In the genomic region with DNA sequence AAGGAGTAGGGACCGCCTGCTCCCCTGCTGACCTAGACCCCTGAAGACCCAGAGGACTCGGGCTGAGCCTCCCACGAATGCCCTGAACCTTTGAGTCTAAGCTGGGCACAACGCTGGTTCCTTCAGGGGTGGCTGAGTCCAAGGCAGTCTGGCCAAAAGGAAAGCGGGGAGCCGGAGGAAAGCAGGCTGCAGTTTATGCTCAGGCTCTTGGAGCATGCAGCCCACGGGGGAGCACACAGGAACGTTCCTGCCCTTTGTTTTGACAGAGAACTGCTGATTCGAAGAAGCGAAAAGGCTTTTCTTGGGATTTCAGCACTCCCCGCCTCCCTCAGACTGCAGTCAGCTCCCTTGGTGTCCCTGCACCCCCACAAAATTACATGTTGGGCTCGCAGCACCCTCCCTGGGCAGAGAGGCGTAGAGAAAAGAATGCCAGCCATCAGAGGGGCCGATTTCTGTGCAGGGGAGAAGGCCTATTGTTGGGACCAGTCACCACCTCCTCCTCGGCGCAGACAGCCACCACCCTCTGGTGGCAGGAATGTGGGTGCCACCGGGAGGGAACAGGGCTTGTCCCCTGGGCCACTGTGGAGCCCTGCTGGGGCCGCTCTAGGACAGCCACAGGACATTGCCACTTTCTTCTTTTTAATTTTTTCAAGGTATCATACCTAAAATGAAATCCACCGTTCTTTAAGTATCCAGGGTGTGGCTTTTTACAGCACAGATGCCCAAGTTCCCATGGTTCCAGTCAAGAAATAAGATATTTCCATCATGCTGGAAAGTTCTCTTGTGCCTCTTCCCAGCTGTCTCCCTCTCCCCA, we compare ENCODE assay signal across 1 cellular context.
TF ChIP-seq lines count a peak whose summit lies in the region.

No MANE protein-coding gene starts in this region.

TF ChIP-seq in HepG2, 621 proteins besides CTCF, POLR2A, EP300 and RAD21 (continued from another document and continues in another):
- TF ChIP-seq RFXAP (CRISPR knock-in tag; IDR thresholded peaks at IDR 0.05; ENCODE audit: borderline replicate concordance), result peak; percentile 40; the same call in 1 of the 2 replicates
- TF ChIP-seq, protein P1, sequence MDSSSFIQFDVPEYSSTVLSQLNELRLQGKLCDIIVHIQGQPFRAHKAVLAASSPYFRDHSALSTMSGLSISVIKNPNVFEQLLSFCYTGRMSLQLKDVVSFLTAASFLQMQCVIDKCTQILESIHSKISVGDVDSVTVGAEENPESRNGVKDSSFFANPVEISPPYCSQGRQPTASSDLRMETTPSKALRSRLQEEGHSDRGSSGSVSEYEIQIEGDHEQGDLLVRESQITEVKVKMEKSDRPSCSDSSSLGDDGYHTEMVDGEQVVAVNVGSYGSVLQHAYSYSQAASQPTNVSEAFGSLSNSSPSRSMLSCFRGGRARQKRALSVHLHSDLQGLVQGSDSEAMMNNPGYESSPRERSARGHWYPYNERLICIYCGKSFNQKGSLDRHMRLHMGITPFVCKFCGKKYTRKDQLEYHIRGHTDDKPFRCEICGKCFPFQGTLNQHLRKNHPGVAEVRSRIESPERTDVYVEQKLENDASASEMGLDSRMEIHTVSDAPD (CRISPR knock-in tag; IDR thresholded peaks at IDR 0.05), result 0 out of 2 replicates have a peak, but pooled peaks have one; percentile 39
- 0 out of 2 replicates have a peak, but pooled peaks have one; percentile 44 for TF ChIP-seq RBAK (CRISPR knock-in tag; IDR thresholded peaks at IDR 0.05)
- 0 out of 2 replicates have a peak, but pooled peaks have one; percentile 37 for TF ChIP-seq ZNF292 (CRISPR knock-in tag; IDR thresholded peaks at IDR 0.05; ENCODE audit: borderline replicate concordance, low read depth)
- TF ChIP-seq, protein P2, sequence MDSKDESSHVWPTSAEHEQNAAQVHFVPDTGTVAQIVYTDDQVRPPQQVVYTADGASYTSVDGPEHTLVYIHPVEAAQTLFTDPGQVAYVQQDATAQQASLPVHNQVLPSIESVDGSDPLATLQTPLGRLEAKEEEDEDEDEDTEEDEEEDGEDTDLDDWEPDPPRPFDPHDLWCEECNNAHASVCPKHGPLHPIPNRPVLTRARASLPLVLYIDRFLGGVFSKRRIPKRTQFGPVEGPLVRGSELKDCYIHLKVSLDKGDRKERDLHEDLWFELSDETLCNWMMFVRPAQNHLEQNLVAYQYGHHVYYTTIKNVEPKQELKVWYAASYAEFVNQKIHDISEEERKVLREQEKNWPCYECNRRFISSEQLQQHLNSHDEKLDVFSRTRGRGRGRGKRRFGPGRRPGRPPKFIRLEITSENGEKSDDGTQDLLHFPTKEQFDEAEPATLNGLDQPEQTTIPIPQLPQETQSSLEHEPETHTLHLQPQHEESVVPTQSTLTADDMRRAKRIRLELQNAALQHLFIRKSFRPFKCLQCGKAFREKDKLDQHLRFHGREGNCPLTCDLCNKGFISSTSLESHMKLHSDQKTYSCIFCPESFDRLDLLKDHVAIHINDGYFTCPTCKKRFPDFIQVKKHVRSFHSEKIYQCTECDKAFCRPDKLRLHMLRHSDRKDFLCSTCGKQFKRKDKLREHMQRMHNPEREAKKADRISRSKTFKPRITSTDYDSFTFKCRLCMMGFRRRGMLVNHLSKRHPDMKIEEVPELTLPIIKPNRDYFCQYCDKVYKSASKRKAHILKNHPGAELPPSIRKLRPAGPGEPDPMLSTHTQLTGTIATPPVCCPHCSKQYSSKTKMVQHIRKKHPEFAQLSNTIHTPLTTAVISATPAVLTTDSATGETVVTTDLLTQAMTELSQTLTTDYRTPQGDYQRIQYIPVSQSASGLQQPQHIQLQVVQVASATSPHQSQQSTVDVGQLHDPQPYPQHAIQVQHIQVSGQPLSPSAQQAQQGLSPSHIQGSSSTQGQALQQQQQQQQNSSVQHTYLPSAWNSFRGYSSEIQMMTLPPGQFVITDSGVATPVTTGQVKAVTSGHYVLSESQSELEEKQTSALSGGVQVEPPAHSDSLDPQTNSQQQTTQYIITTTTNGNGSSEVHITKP (CRISPR knock-in tag; IDR thresholded peaks at IDR 0.05; ENCODE audit: low read depth), result peak; percentile 60; the same call in 1 of the 2 replicates
- TF ChIP-seq SOX5 (CRISPR knock-in tag; IDR thresholded peaks at IDR 0.05; ENCODE audit: borderline replicate concordance), result peak; percentile 70; the same call in 1 of the 2 replicates
- TF ChIP-seq SP1 (IDR thresholded peaks at IDR 0.05), result no peak
- TF ChIP-seq SP1 (CRISPR knock-in tag; IDR thresholded peaks at IDR 0.05), result peak; percentile 42; the same call in 1 of the 2 replicates
- no peak for TF ChIP-seq ZNF672 (CRISPR knock-in tag; IDR thresholded peaks at IDR 0.05)
- TF ChIP-seq, protein P3, sequence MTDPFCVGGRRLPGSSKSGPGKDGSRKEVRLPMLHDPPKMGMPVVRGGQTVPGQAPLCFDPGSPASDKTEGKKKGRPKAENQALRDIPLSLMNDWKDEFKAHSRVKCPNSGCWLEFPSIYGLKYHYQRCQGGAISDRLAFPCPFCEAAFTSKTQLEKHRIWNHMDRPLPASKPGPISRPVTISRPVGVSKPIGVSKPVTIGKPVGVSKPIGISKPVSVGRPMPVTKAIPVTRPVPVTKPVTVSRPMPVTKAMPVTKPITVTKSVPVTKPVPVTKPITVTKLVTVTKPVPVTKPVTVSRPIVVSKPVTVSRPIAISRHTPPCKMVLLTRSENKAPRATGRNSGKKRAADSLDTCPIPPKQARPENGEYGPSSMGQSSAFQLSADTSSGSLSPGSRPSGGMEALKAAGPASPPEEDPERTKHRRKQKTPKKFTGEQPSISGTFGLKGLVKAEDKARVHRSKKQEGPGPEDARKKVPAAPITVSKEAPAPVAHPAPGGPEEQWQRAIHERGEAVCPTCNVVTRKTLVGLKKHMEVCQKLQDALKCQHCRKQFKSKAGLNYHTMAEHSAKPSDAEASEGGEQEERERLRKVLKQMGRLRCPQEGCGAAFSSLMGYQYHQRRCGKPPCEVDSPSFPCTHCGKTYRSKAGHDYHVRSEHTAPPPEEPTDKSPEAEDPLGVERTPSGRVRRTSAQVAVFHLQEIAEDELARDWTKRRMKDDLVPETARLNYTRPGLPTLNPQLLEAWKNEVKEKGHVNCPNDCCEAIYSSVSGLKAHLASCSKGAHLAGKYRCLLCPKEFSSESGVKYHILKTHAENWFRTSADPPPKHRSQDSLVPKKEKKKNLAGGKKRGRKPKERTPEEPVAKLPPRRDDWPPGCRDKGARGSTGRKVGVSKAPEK (CRISPR knock-in tag; IDR thresholded peaks at IDR 0.05; ENCODE audit: borderline replicate concordance), result 0 out of 2 replicates have a peak, but pooled peaks have one; percentile 59
- TF ChIP-seq SMAD3 (CRISPR knock-in tag; IDR thresholded peaks at IDR 0.05), result no peak
- no peak for TF ChIP-seq SPEN (CRISPR knock-in tag; IDR thresholded peaks at IDR 0.05; ENCODE audit: low read depth)
- TF ChIP-seq GATAD2A (CRISPR knock-in tag; IDR thresholded peaks at IDR 0.05), result peak; percentile 77
- peak; percentile 36; the same call in 1 of the 2 replicates for TF ChIP-seq ETV5 (CRISPR knock-in tag; IDR thresholded peaks at IDR 0.05; ENCODE audit: borderline replicate concordance)
- TF ChIP-seq ZNF777 (CRISPR knock-in tag; IDR thresholded peaks at IDR 0.05), result 0 out of 2 replicates have a peak, but pooled peaks have one; percentile 31
- peak; percentile 49; the same call in 1 of the 2 replicates for TF ChIP-seq ZKSCAN8 (CRISPR knock-in tag; IDR thresholded peaks at IDR 0.05; ENCODE audit: borderline replicate concordance)
- no peak for TF ChIP-seq NFE2 (CRISPR knock-in tag; IDR thresholded peaks at IDR 0.05)
- no peak for TF ChIP-seq KMT2B (CRISPR knock-in tag; IDR thresholded peaks at IDR 0.05)
- 0 out of 2 replicates have a peak, but pooled peaks have one; percentile 45 for TF ChIP-seq KDM1A (CRISPR knock-in tag; IDR thresholded peaks at IDR 0.05)
- no peak for TF ChIP-seq DNMT1 (CRISPR knock-in tag; IDR thresholded peaks at IDR 0.05)
- 0 out of 2 replicates have a peak, but pooled peaks have one; percentile 44 for TF ChIP-seq AKAP8 (CRISPR knock-in tag; IDR thresholded peaks at IDR 0.05)
- TF ChIP-seq ZNF350 (CRISPR knock-in tag; IDR thresholded peaks at IDR 0.05; ENCODE audit: borderline replicate concordance, low read depth), result no peak
- TF ChIP-seq KAT2B (IDR thresholded peaks at IDR 0.05; ENCODE audit: borderline replicate concordance, low read depth, low read length), result no peak
- TF ChIP-seq ZFP90 (CRISPR knock-in tag; IDR thresholded peaks at IDR 0.05; ENCODE audit: borderline replicate concordance), result peak; percentile 34; the same call in 1 of the 2 replicates
- TF ChIP-seq HOXA3 (CRISPR knock-in tag; IDR thresholded peaks at IDR 0.05), result peak; percentile 49; the same call in 1 of the 2 replicates
- TF ChIP-seq ELF3 (CRISPR knock-in tag; IDR thresholded peaks at IDR 0.05), result peak; percentile 42; the same call in 1 of the 2 replicates
- TF ChIP-seq, protein P4, sequence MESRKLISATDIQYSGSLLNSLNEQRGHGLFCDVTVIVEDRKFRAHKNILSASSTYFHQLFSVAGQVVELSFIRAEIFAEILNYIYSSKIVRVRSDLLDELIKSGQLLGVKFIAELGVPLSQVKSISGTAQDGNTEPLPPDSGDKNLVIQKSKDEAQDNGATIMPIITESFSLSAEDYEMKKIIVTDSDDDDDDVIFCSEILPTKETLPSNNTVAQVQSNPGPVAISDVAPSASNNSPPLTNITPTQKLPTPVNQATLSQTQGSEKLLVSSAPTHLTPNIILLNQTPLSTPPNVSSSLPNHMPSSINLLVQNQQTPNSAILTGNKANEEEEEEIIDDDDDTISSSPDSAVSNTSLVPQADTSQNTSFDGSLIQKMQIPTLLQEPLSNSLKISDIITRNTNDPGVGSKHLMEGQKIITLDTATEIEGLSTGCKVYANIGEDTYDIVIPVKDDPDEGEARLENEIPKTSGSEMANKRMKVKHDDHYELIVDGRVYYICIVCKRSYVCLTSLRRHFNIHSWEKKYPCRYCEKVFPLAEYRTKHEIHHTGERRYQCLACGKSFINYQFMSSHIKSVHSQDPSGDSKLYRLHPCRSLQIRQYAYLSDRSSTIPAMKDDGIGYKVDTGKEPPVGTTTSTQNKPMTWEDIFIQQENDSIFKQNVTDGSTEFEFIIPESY (CRISPR knock-in tag; IDR thresholded peaks at IDR 0.05), result peak; percentile 86
- peak; percentile 54; the same call in 1 of the 2 replicates for TF ChIP-seq THRA (CRISPR knock-in tag; IDR thresholded peaks at IDR 0.05; ENCODE audit: borderline replicate concordance)
- no peak for TF ChIP-seq EHMT2 (IDR thresholded peaks at IDR 0.05; ENCODE audit: borderline replicate concordance, low read depth, low read length)
- peak; percentile 97 for TF ChIP-seq TEAD2 (CRISPR knock-in tag; IDR thresholded peaks at IDR 0.05)
- TF ChIP-seq MYC (CRISPR knock-in tag; IDR thresholded peaks at IDR 0.05; ENCODE audit: borderline replicate concordance), result 0 out of 2 replicates have a peak, but pooled peaks have one; percentile 41
- TF ChIP-seq ZBTB42 (CRISPR knock-in tag; IDR thresholded peaks at IDR 0.05), result no peak
- TF ChIP-seq HHEX (CRISPR knock-in tag; IDR thresholded peaks at IDR 0.05), result no peak
- TF ChIP-seq ERF (CRISPR knock-in tag; IDR thresholded peaks at IDR 0.05), result no peak
- TF ChIP-seq, protein P5, sequence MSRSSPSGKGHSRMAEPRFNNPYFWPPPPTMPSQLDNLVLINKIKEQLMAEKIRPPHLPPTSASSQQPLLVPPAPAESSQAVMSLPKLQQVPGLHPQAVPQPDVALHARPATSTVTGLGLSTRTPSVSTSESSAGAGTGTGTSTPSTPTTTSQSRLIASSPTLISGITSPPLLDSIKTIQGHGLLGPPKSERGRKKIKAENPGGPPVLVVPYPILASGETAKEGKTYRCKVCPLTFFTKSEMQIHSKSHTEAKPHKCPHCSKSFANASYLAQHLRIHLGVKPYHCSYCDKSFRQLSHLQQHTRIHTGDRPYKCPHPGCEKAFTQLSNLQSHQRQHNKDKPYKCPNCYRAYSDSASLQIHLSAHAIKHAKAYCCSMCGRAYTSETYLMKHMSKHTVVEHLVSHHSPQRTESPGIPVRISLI (CRISPR knock-in tag; IDR thresholded peaks at IDR 0.05; ENCODE audit: borderline replicate concordance), result no peak
- TF ChIP-seq NFRKB (IDR thresholded peaks at IDR 0.05), result no peak
- TF ChIP-seq GATAD1 (CRISPR knock-in tag; IDR thresholded peaks at IDR 0.05), result 0 out of 2 replicates have a peak, but pooled peaks have one; percentile 32
